In genomic region chr1:2879591-2879990, GRCh38 we compare ENCODE assay signal across 8 cellular contexts.
"Had no signal": no experiment of that assay in that cellular context is flagged by ENCODE, and none has a peak within 500 bp of the region (broad histone marks: within the 10 kb centered on the region; RNA-seq: fewer than 3 reads in every experiment).

No MANE protein-coding gene starts in this region.

- H2AFZ ChIP-seq: GM23248, GM23338 had no signal

- H3K9me3 ChIP-seq: HAP-1 had no signal

- DNase-seq: GM23248, GOT3, H7, H9, HCEC 1CT, HFFc6 had no signal

- H3K9ac ChIP-seq: GM23248 had no signal

- H3K4me1 ChIP-seq: HAP-1 had no signal

- H3K27ac ChIP-seq: GM23248 had no signal

- H3K36me3 ChIP-seq: HAP-1 had no signal

- H3K4me3 ChIP-seq: GM23248, GM23338, HAP-1 had no signal

- H3K4me2 ChIP-seq: GM23338 had no signal
